In genomic region chr12:53824001-53824716, GRCh38 we compare ENCODE assay signal across 25 cellular contexts.
"Had no signal": no experiment of that assay in that cellular context is flagged by ENCODE, and none has a peak within 500 bp of the region (broad histone marks: within the 10 kb centered on the region; RNA-seq: fewer than 3 reads in every experiment).

No MANE protein-coding gene starts in this region.

- DNase-seq: activated CD4-positive, alpha-beta T cell treated with anti-CD3 and anti-CD28 coated beads for 4 hours; activated CD4-positive, alpha-beta T cell treated with anti-CD3 and anti-CD28 coated beads, Interleukin-2, amount 50 U/mL, for 4 hours; activated CD4-positive, CD25-positive, alpha-beta regulatory T cell; activated naive CD4-positive, alpha-beta T cell; activated T-cell treated with anti-CD3 and anti-CD28 coated beads for 4 hours; activated T-cell treated with anti-CD3 and anti-CD28 coated beads, Interleukin-2, amount 50 U/mL, for 72 hours; endodermal cell; foreskin keratinocyte; heart right ventricle; midbrain; naive thymus-derived CD4-positive, alpha-beta T cell; nucleus accumbens; pancreas; retina; stimulated activated CD4-positive, alpha-beta T cell treated with anti-CD3 and anti-CD28 coated beads, Interleukin-12 subunit alpha, Interleukin-12 subunit beta, amount 100 ng/mL, for 4 hours; stimulated activated CD4-positive, alpha-beta T cell treated with anti-CD3 and anti-CD28 coated beads, Interleukin-4, amount 100 ng/mL, for 1 hour; stimulated activated naive CD8-positive, alpha-beta T cell treated with anti-CD3 and anti-CD28 coated beads, Interleukin-15, Interleukin-2, amounts not matched to agents 100 U/mL and 50 U/mL, for 24 hours; upper lobe of left lung had no signal

- H3K9me3 ChIP-seq: esophagus muscularis mucosa, heart right ventricle, pancreas, prostate gland, upper lobe of left lung, vagina had no signal

- H3K4me1 ChIP-seq: esophagus muscularis mucosa, foreskin keratinocyte, heart right ventricle, pancreas, prostate gland, upper lobe of left lung, vagina had no signal

- H3K4me3 ChIP-seq: esophagus muscularis mucosa, heart right ventricle, pancreas, prostate gland, skin epidermis, upper lobe of left lung, vagina had no signal

- FAIRE-seq: bronchial epithelial cell, pancreas had no signal

- H3K27me3 ChIP-seq: foreskin keratinocyte, upper lobe of left lung, vagina had no signal

- H3K27ac ChIP-seq: esophagus muscularis mucosa, foreskin keratinocyte, heart right ventricle, pancreas, prostate gland, upper lobe of left lung, vagina had no signal

- ATAC-seq: activated naive CD4-positive, alpha-beta T cell treated with anti-CD3 and anti-CD28 coated beads, Interleukin-2, amount 50 U/mL, for 72 hours; activated T-cell treated with anti-CD3 and anti-CD28 coated beads, Interleukin-2, amount 50 U/mL, for 72 hours; foreskin keratinocyte; heart right ventricle; naive thymus-derived CD4-positive, alpha-beta T cell; sciatic nerve; stimulated activated naive CD8-positive, alpha-beta T cell treated with anti-CD3 and anti-CD28 coated beads, Interleukin-15, Interleukin-2, amounts not matched to agents 100 U/mL and 50 U/mL, for 24 hours had no signal

- H3K36me3 ChIP-seq: esophagus muscularis mucosa, heart right ventricle, pancreas, prostate gland, upper lobe of left lung, vagina had no signal
